ENCODE assay signal across 8 cellular contexts in genomic region chr14:104341532-104342434, GRCh38.
DNase-seq lines count a peak whose midpoint lies in the region; ATAC-seq, FAIRE-seq and TF ChIP-seq lines count a peak whose summit lies in the region.

No MANE protein-coding gene starts in this region.

- H3K4me1 Mint-ChIP-seq in CD8-positive, alpha-beta T cell (ENCODE audit: low read depth), result peaks cover 2% of the 10 kb centered on the region

- no peak overlapping the region for H3K4me3 Mint-ChIP-seq in CD8-positive, alpha-beta T cell

- TF ChIP-seq CTCF in right atrium auricular region (IDR thresholded peaks at IDR 0.05) (peak in 1 of 2 donors; percentile 60), RWPE1 (conservative IDR thresholded peaks at IDR 0.05; ENCODE audit: low read depth) (peak; percentile 31), testis (IDR thresholded peaks at IDR 0.05) (peak; percentile 42 to 75 (median 51))
- no peak for TF ChIP-seq CTCF in CD8-positive, alpha-beta T cell (IDR thresholded peaks at IDR 0.05)

- ATAC-seq in Right ventricle myocardium inferior (peak; percentile 42), left cardiac atrium (peak; percentile 55 to 93), GM18867 (IDR thresholded peaks at IDR 0.05; ENCODE audit: unreplicated experiment) (no peak)
- no peak for ATAC-seq in CD8-positive, alpha-beta T cell

- CTCF ChIA-PET in RWPE1 (lab: Yijun Ruan, JAX), result interaction anchor here (0.6 to 1.0 kb wide), 2 partner anchors 10 to 149 kb away, joined by 3 read pairs; no protein-coding TSS in a partner anchor
- CTCF ChIA-PET in CD8-positive, alpha-beta T cell (lab: Charles Lee), result no interaction called here

- H3K27me3 ChIP-seq in right atrium auricular region (no peaks in the 10 kb centered on the region), testis (no peaks in the 10 kb centered on the region)
- H3K27me3 ChIP-seq in CD8-positive, alpha-beta T cell (ENCODE audit: insufficient read depth, low read length), result no peaks in the 10 kb centered on the region

- no peak for FAIRE-seq in GM12892 (lab: Jason Lieb, UNC)

- POLR2A ChIA-PET in RWPE1 (lab: Yijun Ruan, JAX; ENCODE audit: low non-redundant PET), result no interaction called here
- POLR2A ChIA-PET in CD8-positive, alpha-beta T cell (lab: Charles Lee), result no interaction called here

- no peak overlapping the region for H3K27ac ChIP-seq in right atrium auricular region
- H3K27ac ChIP-seq in RWPE1, result no peak overlapping the region
- H3K27ac ChIP-seq in testis, result no peak overlapping the region
- H3K27ac ChIP-seq in CD8-positive, alpha-beta T cell (ENCODE audit: low read depth, low read length), result no peak overlapping the region

- H3K27ac Mint-ChIP-seq in CD8-positive, alpha-beta T cell, result no peak overlapping the region

- H3K4me1 ChIP-seq in right atrium auricular region, result no peaks in the 10 kb centered on the region
- peaks cover 4% of the 10 kb centered on the region for H3K4me1 ChIP-seq in testis
- no peaks in the 10 kb centered on the region for H3K4me1 ChIP-seq in CD8-positive, alpha-beta T cell (ENCODE audit: insufficient read depth, low read length)

- DNase-seq in Right ventricle myocardium inferior (ENCODE audit: missing footprints) (no peak), right atrium auricular region (ENCODE audit: low spot score) (no peak), RWPE1 (ENCODE audit: low spot score) (peak; percentile 79), left cardiac atrium (no peak), testis (peak; percentile 88), GM12892 (ENCODE audit: insufficient read length) (no peak)
- no peak for DNase-seq in CD8-positive, alpha-beta T cell

- H3K9me3 Mint-ChIP-seq in CD8-positive, alpha-beta T cell, result peaks cover 12% of the 10 kb centered on the region

- H3K9me3 ChIP-seq in right atrium auricular region (peaks cover 3 to 6% of the 10 kb centered on the region in 2 donors), testis (no peaks in the 10 kb centered on the region)
- H3K9me3 ChIP-seq in CD8-positive, alpha-beta T cell (ENCODE audit: low read length), result no peaks in the 10 kb centered on the region

- no peak for TF ChIP-seq POLR2A in testis (IDR thresholded peaks at IDR 0.05)
- no peak for TF ChIP-seq POLR2A in GM12892 (IDR thresholded peaks at IDR 0.05; ENCODE audit: low read depth, low read length)

- WGBS in testis, 2 donors, result 33 to 40% methylated on average over 22 to 27 of the region's 27 CpGs

- H3K36me3 Mint-ChIP-seq in CD8-positive, alpha-beta T cell, result no peaks in the 10 kb centered on the region

- peaks cover 7% of the 10 kb centered on the region for H3K27me3 Mint-ChIP-seq in CD8-positive, alpha-beta T cell (ENCODE audit: low read depth)

- H3K4me3 ChIP-seq in right atrium auricular region (no peak overlapping the region), testis (peak overlapping the region; percentile 4 to 41)
- H3K4me3 ChIP-seq in CD8-positive, alpha-beta T cell (ENCODE audit: low read depth, low read length), result no peak overlapping the region

- intact Hi-C loops in Right ventricle myocardium inferior (cut with DNase I) (loop anchor here (5.0 kb wide), 1 partner anchor 204 kb away; the partner anchor contains the start of gene KIF26A), left cardiac atrium (cut with DNase I) (no loop called here), testis (cut with DNase I; ENCODE audit: low total_unique reads) (no loop called here)
- intact Hi-C loops in CD8-positive, alpha-beta T cell (cut with DNase I, micrococcal nuclease), result no loop called here

- H3K36me3 ChIP-seq in right atrium auricular region, result no peaks in the 10 kb centered on the region
- H3K36me3 ChIP-seq in testis (ENCODE audit: low read depth, missing control alignments), result no peaks in the 10 kb centered on the region
- H3K36me3 ChIP-seq in CD8-positive, alpha-beta T cell (ENCODE audit: insufficient read depth, low read length), result no peaks in the 10 kb centered on the region

Comparison
In these comparisons a context has a peak if more than half of its experiments do, and no peak if none do; other contexts are left out.
1. ATAC-seq: peak in Right ventricle myocardium inferior (single experiment) and left cardiac atrium (2 of 2); none in CD8-positive, alpha-beta T cell (single experiment) and GM18867 (single experiment).
2. DNase-seq: peak in RWPE1 (single experiment) and testis (single experiment); none in Right ventricle myocardium inferior (single experiment), right atrium auricular region (single experiment), left cardiac atrium (single experiment), CD8-positive, alpha-beta T cell (0 of 7) and GM12892 (single experiment).
3. H3K4me3 ChIP-seq: peak in testis (2 of 2); none in right atrium auricular region (0 of 2) and CD8-positive, alpha-beta T cell (single experiment).